29 cellular contexts compared by ENCODE assay signal in the genomic region with DNA sequence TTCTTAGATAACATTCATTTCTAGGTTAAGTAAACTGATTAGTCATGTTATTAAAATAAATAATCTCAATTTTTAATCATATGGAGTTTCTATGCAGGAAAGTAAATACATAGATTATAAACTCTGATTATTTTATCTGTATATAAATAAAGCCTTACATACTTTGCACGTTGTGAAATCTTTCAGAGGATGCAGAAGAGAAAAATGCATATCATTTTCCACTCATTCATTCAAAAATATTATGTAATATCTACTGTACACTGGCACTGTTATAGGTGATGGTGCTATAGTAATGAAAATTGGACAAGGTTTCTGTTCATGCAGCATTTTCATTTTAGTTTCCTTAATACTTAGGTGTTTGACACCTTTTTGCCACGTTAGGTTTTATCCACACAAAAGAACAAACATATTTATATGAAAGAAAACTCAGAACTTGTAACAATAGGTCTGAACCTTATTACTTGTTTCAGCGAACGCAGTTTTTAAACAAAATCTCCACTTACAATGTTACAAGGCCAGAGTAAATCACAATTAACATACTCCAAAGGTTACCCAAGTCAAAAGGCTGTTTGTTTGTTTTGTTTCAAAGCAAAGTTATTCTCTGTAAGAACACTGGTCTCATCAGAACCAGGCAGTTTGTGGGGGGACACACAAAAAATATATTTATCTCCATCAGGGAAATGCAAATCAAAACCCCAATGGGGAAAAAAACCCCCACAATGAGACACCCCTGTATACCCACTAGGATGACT.
"Had no signal": no experiment of that assay in that cellular context is flagged by ENCODE, and none has a peak within 500 bp of the region (broad histone marks: within the 10 kb centered on the region; RNA-seq: fewer than 3 reads in every experiment).

No MANE protein-coding gene starts in this region.

- H3K4me3 Mint-ChIP-seq: activated B cell treated with CpG ODN at 0.5 μM for 24 hours; activated CD4-positive, alpha-beta T cell treated with anti-CD3 and anti-CD28 coated beads for 36 hours; activated naive CD4-positive, alpha-beta T cell treated with anti-CD3 and anti-CD28 coated beads, Interleukin-2, amount 10 ng/mL, durations not matched to agents 7 days and 5 days; activated naive CD8-positive, alpha-beta T cell treated with anti-CD3 and anti-CD28 coated beads, Interleukin-2, amount 50 U/mL, for 24 hours; activated T-cell treated with anti-CD3 and anti-CD28 coated beads, Interleukin-2, amount 50 U/mL, for 4 hours; brain; immature natural killer cell; natural killer cell had no signal

- H3K4me1 ChIP-seq: psoas muscle, right atrium auricular region, suprapubic skin, uterus had no signal

- H3K4me2 ChIP-seq: hepatocyte had no signal

- H3K27ac ChIP-seq: hepatocyte, psoas muscle, right atrium auricular region, stomach, suprapubic skin, uterus had no signal

- H2AFZ ChIP-seq: hepatocyte had no signal

- H3K4me1 Mint-ChIP-seq: activated B cell treated with CpG ODN at 0.5 μM for 24 hours; activated naive CD4-positive, alpha-beta T cell treated with anti-CD3 and anti-CD28 coated beads, Interleukin-2, amount 10 ng/mL, durations not matched to agents 7 days and 5 days; activated naive CD8-positive, alpha-beta T cell treated with anti-CD3 and anti-CD28 coated beads, Interleukin-2, amount 50 U/mL, for 24 hours; natural killer cell had no signal

- H3K27me3 Mint-ChIP-seq: activated B cell treated with CpG ODN at 0.5 μM for 24 hours; activated CD4-positive, alpha-beta T cell treated with anti-CD3 and anti-CD28 coated beads for 36 hours; activated naive CD4-positive, alpha-beta T cell treated with anti-CD3 and anti-CD28 coated beads, Interleukin-2, amount 10 ng/mL, durations not matched to agents 7 days and 5 days; activated naive CD8-positive, alpha-beta T cell treated with anti-CD3 and anti-CD28 coated beads, Interleukin-2, amount 50 U/mL, for 24 hours had no signal

- H3K27ac Mint-ChIP-seq: activated B cell treated with CpG ODN at 0.5 μM for 24 hours; activated naive CD4-positive, alpha-beta T cell treated with anti-CD3 and anti-CD28 coated beads, Interleukin-2, amount 10 ng/mL, durations not matched to agents 7 days and 5 days; activated naive CD8-positive, alpha-beta T cell treated with anti-CD3 and anti-CD28 coated beads, Interleukin-2, amount 50 U/mL, for 24 hours had no signal

- H3K27me3 ChIP-seq: hepatocyte, right atrium auricular region, stomach, suprapubic skin, uterus had no signal

- FAIRE-seq: frontal cortex had no signal

- H3K9me3 Mint-ChIP-seq: activated B cell treated with CpG ODN at 0.5 μM for 24 hours; activated naive CD4-positive, alpha-beta T cell treated with anti-CD3 and anti-CD28 coated beads, Interleukin-2, amount 10 ng/mL, durations not matched to agents 7 days and 5 days; activated naive CD8-positive, alpha-beta T cell treated with anti-CD3 and anti-CD28 coated beads, Interleukin-2, amount 50 U/mL, for 24 hours; activated T-cell treated with anti-CD3 and anti-CD28 coated beads, Interleukin-2, amount 50 U/mL, for 4 hours; brain; immature natural killer cell; natural killer cell had no signal

- DNase-seq: activated B cell treated with CpG ODN at 0.5 μM for 24 hours; activated CD4-positive, alpha-beta T cell treated with anti-CD3 and anti-CD28 coated beads for 36 hours; activated CD4-positive, alpha-beta T cell treated with anti-CD3 and anti-CD28 coated beads, Interleukin-2, amount 50 U/mL, for 4 hours; activated CD8-positive, alpha-beta memory T cell treated with anti-CD3 and anti-CD28 coated beads for 24 hours; activated CD8-positive, alpha-beta memory T cell treated with anti-CD3 and anti-CD28 coated beads, Interleukin-2, amount 50 U/mL, for 4 hours; activated effector memory CD4-positive, alpha-beta T cell treated with anti-CD3 and anti-CD28 coated beads, Interleukin-2, amount 50 U/mL, for 16 hours; activated naive CD4-positive, alpha-beta T cell treated with anti-CD3 and anti-CD28 coated beads, Interleukin-2, amount 10 ng/mL, durations not matched to agents 7 days and 5 days; activated naive CD8-positive, alpha-beta T cell treated with anti-CD3 and anti-CD28 coated beads, Interleukin-2, amount 50 U/mL, for 24 hours; activated T-cell treated with anti-CD3 and anti-CD28 coated beads, Interleukin-2, amount 50 U/mL, for 4 hours; aorta; dermis blood vessel endothelial cell; effector CD8-positive, alpha-beta T cell; glutamatergic neuron; immature natural killer cell; left ventricle myocardium superior; midbrain; natural killer cell; psoas muscle; stimulated activated CD4-positive, alpha-beta T cell treated with anti-CD3 and anti-CD28 coated beads, Interleukin-1b, Interleukin-23, amount 100 ng/mL, for 48 hours; stomach; T1000; trophoblast cell; uterus had no signal

- ATAC-seq: activated CD4-positive, alpha-beta T cell treated with anti-CD3 and anti-CD28 coated beads for 36 hours; activated naive CD8-positive, alpha-beta T cell treated with anti-CD3 and anti-CD28 coated beads, Interleukin-2, amount 50 U/mL, for 24 hours; activated T-cell treated with anti-CD3 and anti-CD28 coated beads, Interleukin-2, amount 50 U/mL, for 4 hours; esophagus mucosa; left ventricle myocardium superior; natural killer cell; psoas muscle had no signal

- H3K9me3 ChIP-seq: psoas muscle, right atrium auricular region, stomach, suprapubic skin, uterus had no signal
